Comparison of ENCODE assay signal across 8 cellular contexts in the genomic region with DNA sequence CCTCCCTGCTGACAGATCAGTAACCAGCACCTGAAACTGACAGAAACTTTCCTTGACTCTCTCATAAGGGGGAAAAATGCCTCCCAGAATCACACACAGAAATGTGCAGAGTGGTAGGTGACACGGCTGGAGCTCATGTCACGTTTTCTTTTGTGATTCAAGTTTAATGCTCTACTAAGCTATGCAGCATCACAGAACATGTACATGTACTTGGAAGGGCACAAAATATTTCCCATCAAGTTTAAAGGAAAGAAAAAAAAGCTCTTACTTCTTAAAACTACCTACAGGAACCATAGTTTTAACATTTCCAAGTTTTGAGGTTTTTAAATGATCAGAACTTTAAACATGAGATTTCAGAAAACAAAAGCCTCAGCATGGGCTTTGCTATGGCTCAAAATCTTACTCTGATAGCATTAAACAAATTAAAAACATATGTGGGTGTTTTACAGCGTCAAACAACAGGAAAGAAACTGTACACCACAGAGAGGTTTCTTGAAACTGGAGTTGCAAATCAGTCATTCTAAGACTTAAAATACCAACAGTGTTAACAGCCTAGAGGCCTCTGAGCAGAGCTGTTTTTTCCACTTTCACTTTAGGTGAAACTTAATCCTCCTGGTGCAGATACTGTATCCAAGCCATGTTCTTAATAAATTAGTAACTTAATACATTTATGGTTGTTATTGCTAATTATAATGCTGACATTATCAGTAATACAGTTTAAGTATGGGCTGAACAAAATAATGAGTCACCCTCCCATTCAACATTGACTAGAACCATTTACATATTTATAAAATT. TPM values are rescaled to one million over a fixed set of nuclear protein-coding genes. Genes with fewer than 3 reads are reported as not detected.
A peak's percentile ranks its signal among the peaks of the same experiment; 100 is the strongest.
DNase-seq lines count a peak whose midpoint lies in the region; ATAC-seq and TF ChIP-seq lines count a peak whose summit lies in the region.

No MANE protein-coding gene starts in this region.

- intact Hi-C loops in mucosa of descending colon (cut with DNase I, micrococcal nuclease) = no loop called here

- TF ChIP-seq CTCF in astrocyte of the spinal cord (IDR thresholded peaks at IDR 0.05; ENCODE audit: low read depth, low read length) (no peak), mucosa of descending colon (IDR thresholded peaks at IDR 0.05) (no peak)

- no peaks in the 10 kb centered on the region for H3K36me3 ChIP-seq in mucosa of descending colon (ENCODE audit: low read depth)

- ATAC-seq in GM21360 (IDR thresholded peaks at IDR 0.05; ENCODE audit: unreplicated experiment) = peak; percentile 73
- ATAC-seq in HG03575 (IDR thresholded peaks at IDR 0.05; ENCODE audit: extremely low read depth, insufficient number of reproducible peaks, low FRiP score, unreplicated experiment) = peak; percentile 83
- ATAC-seq in mucosa of descending colon = peak; percentile 32

- in situ Hi-C loops in astrocyte of the spinal cord (cut with HindIII; ENCODE audit: low sequenced_read_pairs) = no loop called here

- peak; percentile 44 for DNase-seq in GF-D8 (lab: John Stamatoyannopoulos, UW)
- peak; percentile 92 for DNase-seq in astrocyte of the spinal cord (ENCODE audit: low read depth, low spot score)
- DNase-seq in mucosa of descending colon = no peak
- DNase-seq in NCI-H446 treated with DMSO at 0.1 percent for 48 hours (lab: John Stamatoyannopoulos, UW) = no peak
- no peak for DNase-seq in nucleus accumbens (lab: John Stamatoyannopoulos, UW)
- no peak for DNase-seq in SHP77 (lab: John Stamatoyannopoulos, UW)

- H3K9me3 ChIP-seq in mucosa of descending colon = no peaks in the 10 kb centered on the region

- H3K4me3 ChIP-seq in astrocyte of the spinal cord (ENCODE audit: low read depth, low read length) = no peak overlapping the region
- H3K4me3 ChIP-seq in mucosa of descending colon = no peak overlapping the region

- H3K4me1 ChIP-seq in mucosa of descending colon (ENCODE audit: low read depth) = peaks cover 13% of the 10 kb centered on the region

RNA-seq across cellular contexts. Expression of gene MBP, which starts 30.1 kb away (rescaled TPM):
- total RNA-seq in mucosa of descending colon = 10 to 100 TPM; 37.9 to 48.5 (median 47.4) TPM

Comparison
In these comparisons a context has a peak if more than half of its experiments do, and no peak if none do; other contexts are left out.
1. DNase-seq: peak in GF-D8 (single experiment) and astrocyte of the spinal cord (single experiment); none in mucosa of descending colon (0 of 3), NCI-H446 treated with DMSO at 0.1 percent for 48 hours (single experiment), nucleus accumbens (0 of 56) and SHP77 (0 of 2).
2. ATAC-seq: peak in every context shown above with its lines; median percentile 83 in HG03575; 73 in GM21360; 32 in mucosa of descending colon.